In the genomic region with DNA sequence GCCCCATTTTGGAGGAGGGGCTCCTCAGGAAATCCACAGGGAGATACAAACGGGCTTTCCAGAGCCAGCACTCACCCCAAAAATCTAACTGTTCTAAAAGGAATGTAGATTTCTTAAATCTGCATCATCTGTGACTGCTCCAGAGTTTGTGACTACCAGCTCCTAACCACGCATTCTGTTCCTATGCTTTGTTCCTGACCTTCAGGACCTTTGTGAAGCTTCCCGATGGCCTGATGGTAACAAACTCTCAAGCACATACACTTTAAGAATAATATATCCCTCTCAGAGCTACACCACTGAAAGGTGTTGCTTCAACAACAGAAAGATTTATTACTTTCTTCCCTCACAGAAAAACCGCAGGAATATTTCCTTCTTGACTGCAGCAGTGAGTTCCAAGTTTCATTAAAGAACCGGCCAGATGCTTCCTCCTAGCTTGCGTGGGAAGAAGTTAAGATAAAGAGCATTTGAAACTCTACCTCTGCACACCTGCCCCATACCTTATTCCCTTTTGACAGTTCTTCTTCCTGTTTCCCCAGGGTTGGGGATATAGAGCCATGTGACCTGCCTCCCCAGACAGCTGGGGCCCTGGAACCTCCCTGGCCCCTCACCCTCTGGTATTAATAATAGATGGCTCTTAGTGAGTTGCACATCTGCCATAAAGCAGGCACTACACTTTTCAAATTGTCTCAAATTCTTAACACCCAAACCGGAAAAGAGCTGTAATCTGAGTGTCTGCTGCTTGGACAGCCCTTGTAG, we compare ENCODE assay signal across 8 cellular contexts. TPM values are rescaled to one million over a fixed set of nuclear protein-coding genes. Genes with fewer than 3 reads are reported as not detected.
A peak's percentile ranks its signal among the peaks of the same experiment; 100 is the strongest.
DNase-seq lines count a peak whose midpoint lies in the region; ATAC-seq and TF ChIP-seq lines count a peak whose summit lies in the region.

No MANE protein-coding gene starts in this region.

- H3K4me3 ChIP-seq in HEK293 (ENCODE audit: low read depth, low read length) (no peak overlapping the region), SK-N-MC (peak overlapping the region; percentile 8; the same call in 1 of the 2 replicates)

- H3K27ac ChIP-seq in HEK293 (ENCODE audit: extremely low read depth, low read depth, low read length) (no peak overlapping the region; the same call in 1 of the 2 replicates), SK-N-MC (no peak overlapping the region)

- H3K9ac ChIP-seq in SK-N-MC (ENCODE audit: insufficient read length) = no peak overlapping the region

- H3K36me3 ChIP-seq in HEK293 (ENCODE audit: control insufficient read depth in 2 of 2, insufficient read depth in 1 of 2, low read length in 2 of 2) = no peaks in the 10 kb centered on the region
- H3K36me3 ChIP-seq in SK-N-MC (ENCODE audit: insufficient read depth, low read length) = no peaks in the 10 kb centered on the region

- H3K9me3 ChIP-seq in HEK293 (ENCODE audit: control insufficient read depth, insufficient read depth, low read depth, low read length) = no peaks in the 10 kb centered on the region
- no peaks in the 10 kb centered on the region for H3K9me3 ChIP-seq in SK-N-MC (ENCODE audit: low read depth, low read length)

- TF ChIP-seq CTCF in HEK293 (tag by site-specific recombination; IDR thresholded peaks at IDR 0.05) (no peak), omental fat pad (IDR thresholded peaks at IDR 0.05) (no peak)

- peaks cover 27% of the 10 kb centered on the region for H3K4me1 ChIP-seq in HEK293 (ENCODE audit: control insufficient read depth, insufficient read depth, low read length)

- ATAC-seq in omental fat pad (ENCODE audit: low FRiP score) = no peak

- POLR2A ChIA-PET in HEK293 (lab: Yijun Ruan, JAX) = no interaction called here

- DNase-seq in CD1c-positive myeloid dendritic cell (ENCODE audit: extremely low spot score) (peak; percentile 55), SK-N-MC (ENCODE audit: low read depth, low spot score) (no peak), kidney tubule cell (ENCODE audit: low spot score) (peak; percentile 53), inferior parietal cortex (ENCODE audit: extremely low spot score) (no peak), NCI-H1105 (lab: John Stamatoyannopoulos, UW) (no peak), HK-2 (ENCODE audit: unreplicated experiment) (no peak), omental fat pad (ENCODE audit: low spot score) (no peak)

- CTCF ChIA-PET in HEK293 (lab: Yijun Ruan, JAX) = interaction anchor here (0.6 kb wide), 1 partner anchor 42 kb away, joined by 3 read pairs; no protein-coding TSS in a partner anchor

TF ChIP-seq in HEK293, 187 proteins besides CTCF, POLR2A, EP300 and RAD21:
- TF ChIP-seq, protein P1, sequence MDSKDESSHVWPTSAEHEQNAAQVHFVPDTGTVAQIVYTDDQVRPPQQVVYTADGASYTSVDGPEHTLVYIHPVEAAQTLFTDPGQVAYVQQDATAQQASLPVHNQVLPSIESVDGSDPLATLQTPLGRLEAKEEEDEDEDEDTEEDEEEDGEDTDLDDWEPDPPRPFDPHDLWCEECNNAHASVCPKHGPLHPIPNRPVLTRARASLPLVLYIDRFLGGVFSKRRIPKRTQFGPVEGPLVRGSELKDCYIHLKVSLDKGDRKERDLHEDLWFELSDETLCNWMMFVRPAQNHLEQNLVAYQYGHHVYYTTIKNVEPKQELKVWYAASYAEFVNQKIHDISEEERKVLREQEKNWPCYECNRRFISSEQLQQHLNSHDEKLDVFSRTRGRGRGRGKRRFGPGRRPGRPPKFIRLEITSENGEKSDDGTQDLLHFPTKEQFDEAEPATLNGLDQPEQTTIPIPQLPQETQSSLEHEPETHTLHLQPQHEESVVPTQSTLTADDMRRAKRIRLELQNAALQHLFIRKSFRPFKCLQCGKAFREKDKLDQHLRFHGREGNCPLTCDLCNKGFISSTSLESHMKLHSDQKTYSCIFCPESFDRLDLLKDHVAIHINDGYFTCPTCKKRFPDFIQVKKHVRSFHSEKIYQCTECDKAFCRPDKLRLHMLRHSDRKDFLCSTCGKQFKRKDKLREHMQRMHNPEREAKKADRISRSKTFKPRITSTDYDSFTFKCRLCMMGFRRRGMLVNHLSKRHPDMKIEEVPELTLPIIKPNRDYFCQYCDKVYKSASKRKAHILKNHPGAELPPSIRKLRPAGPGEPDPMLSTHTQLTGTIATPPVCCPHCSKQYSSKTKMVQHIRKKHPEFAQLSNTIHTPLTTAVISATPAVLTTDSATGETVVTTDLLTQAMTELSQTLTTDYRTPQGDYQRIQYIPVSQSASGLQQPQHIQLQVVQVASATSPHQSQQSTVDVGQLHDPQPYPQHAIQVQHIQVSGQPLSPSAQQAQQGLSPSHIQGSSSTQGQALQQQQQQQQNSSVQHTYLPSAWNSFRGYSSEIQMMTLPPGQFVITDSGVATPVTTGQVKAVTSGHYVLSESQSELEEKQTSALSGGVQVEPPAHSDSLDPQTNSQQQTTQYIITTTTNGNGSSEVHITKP (tag by site-specific recombination; IDR thresholded peaks at IDR 0.05) = peak; percentile 38; the same call in 1 of the 2 replicates
- no peak for TF ChIP-seq GLI4 (tag by site-specific recombination; IDR thresholded peaks at IDR 0.05)

RNA-seq across cellular contexts. Expression of a gene that starts 40.2 kb away (rescaled TPM):
- 10 to 100 TPM; 33.3 to 79.6 (median 41.5) TPM for total RNA-seq in omental fat pad

Comparison
In these comparisons a context has a peak if more than half of its experiments do, and no peak if none do; other contexts are left out.
1. DNase-seq: peak in CD1c-positive myeloid dendritic cell (single experiment) and kidney tubule cell (single experiment); none in SK-N-MC (single experiment), inferior parietal cortex (single experiment), NCI-H1105 (single experiment), HK-2 (single experiment) and omental fat pad (single experiment).